12 cellular contexts compared by ENCODE assay signal in the genomic region with DNA sequence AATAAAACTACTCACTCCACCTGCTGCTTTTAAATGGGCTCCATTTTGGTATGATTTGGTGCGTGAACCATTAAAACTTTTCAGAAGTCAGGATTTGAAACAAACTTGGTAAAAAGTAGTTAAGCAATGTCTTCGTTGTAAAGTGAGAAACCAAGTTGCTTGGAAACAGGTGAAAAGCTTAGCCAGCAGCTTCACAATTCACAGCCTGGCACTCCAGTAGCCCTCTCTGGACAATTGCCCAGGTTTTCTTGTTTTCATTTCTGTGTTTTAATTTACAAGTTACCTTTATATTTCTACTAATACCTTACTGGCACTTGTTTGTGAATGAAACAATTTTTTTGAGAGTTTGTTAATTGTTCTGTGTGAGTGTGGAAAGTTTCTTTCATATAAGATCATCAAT. TPM values are rescaled to one million over a fixed set of nuclear protein-coding genes. Genes with fewer than 3 reads are reported as not detected.
DNase-seq lines count a peak whose midpoint lies in the region; ATAC-seq and TF ChIP-seq lines count a peak whose summit lies in the region.
"Had no signal": no experiment of that assay in that cellular context is flagged by ENCODE, and none has a peak within 500 bp of the region (broad histone marks: within the 10 kb centered on the region; RNA-seq: fewer than 3 reads in every experiment).

No MANE protein-coding gene starts in this region.

- no peak for TF ChIP-seq CTCF in CD8-positive, alpha-beta T cell (IDR thresholded peaks at IDR 0.05)
- TF ChIP-seq CTCF in ascending aorta (IDR thresholded peaks at IDR 0.05) (no peak), Peyer's patch (IDR thresholded peaks at IDR 0.05) (no peak)

- H3K9me3 Mint-ChIP-seq in CD8-positive, alpha-beta T cell, result no peaks in the 10 kb centered on the region
- H3K9me3 Mint-ChIP-seq in IgD-negative memory B cell, result no peaks in the 10 kb centered on the region
- H3K9me3 Mint-ChIP-seq in naive thymus-derived CD8-positive, alpha-beta T cell, result no peaks in the 10 kb centered on the region
- H3K9me3 Mint-ChIP-seq: CD4-positive, alpha-beta memory T cell; H9; neural progenitor cell had no signal

- TF ChIP-seq POLR2A in Peyer's patch (IDR thresholded peaks at IDR 0.05), result no peak

- POLR2A ChIA-PET in CD8-positive, alpha-beta T cell (lab: Charles Lee), result interaction anchor here (1.2 to 4.5 kb wide), 3 partner anchors 11 to 20 kb away, joined by 3 to 69 read pairs (median 6); a partner anchor contains a TSS
- POLR2A ChIA-PET in naive thymus-derived CD8-positive, alpha-beta T cell (lab: Charles Lee), result interaction anchor here (0.6 to 13.1 kb wide), 7 partner anchors 11 to 216 kb away, joined by 3 to 252 read pairs (median 7); a partner anchor contains a TSS

- H3K4me1 ChIP-seq in CD8-positive, alpha-beta T cell (ENCODE audit: insufficient read depth, low read length), result peaks cover 90% of the 10 kb centered on the region
- H3K4me1 ChIP-seq in ascending aorta, result peaks cover 19 to 78% of the 10 kb centered on the region in 2 donors
- peaks cover 0 to 23% (median 8%) of the 10 kb centered on the region in 4 donors for H3K4me1 ChIP-seq in Peyer's patch
- H3K4me1 ChIP-seq: neural progenitor cell had no signal

- H3K27me3 Mint-ChIP-seq in CD8-positive, alpha-beta T cell (ENCODE audit: low read depth), result no peaks in the 10 kb centered on the region
- H3K27me3 Mint-ChIP-seq in IgD-negative memory B cell, result no peaks in the 10 kb centered on the region
- H3K27me3 Mint-ChIP-seq in naive thymus-derived CD8-positive, alpha-beta T cell, result no peaks in the 10 kb centered on the region

- no peak overlapping the region for H3K27ac ChIP-seq in CD8-positive, alpha-beta T cell (ENCODE audit: low read depth, low read length)
- H3K27ac ChIP-seq in ascending aorta (peak overlapping the region; percentile 90 to 93), Peyer's patch (peak overlapping the region in 1 of 4 donors; percentile 65)
- H3K27ac ChIP-seq: neural progenitor cell had no signal

- intact Hi-C loops in CD8-positive, alpha-beta T cell (cut with DNase I, micrococcal nuclease), result loop anchor here in 1 of 2 experiments (5.0 kb wide), 1 partner anchor 130 kb away; a partner anchor contains a TSS
- intact Hi-C loops in ascending aorta (cut with DNase I), result loop anchor here (5.0 to 10.0 kb wide), 3 partner anchors 212 to 1038 kb away; no protein-coding TSS in a partner anchor

- CTCF ChIA-PET in CD8-positive, alpha-beta T cell (lab: Charles Lee), result interaction anchor here (1.2 to 8.3 kb wide), 6 partner anchors 12 to 108 kb away, joined by 3 to 74 read pairs (median 11); a partner anchor contains a TSS

- no peaks in the 10 kb centered on the region for H3K9me3 ChIP-seq in CD8-positive, alpha-beta T cell (ENCODE audit: low read length)
- no peaks in the 10 kb centered on the region for H3K9me3 ChIP-seq in ascending aorta
- no peaks in the 10 kb centered on the region for H3K9me3 ChIP-seq in Peyer's patch

- H3K4me3 ChIP-seq in CD8-positive, alpha-beta T cell (ENCODE audit: low read depth, low read length), result no peak overlapping the region
- no peak overlapping the region for H3K4me3 ChIP-seq in ascending aorta
- H3K4me3 ChIP-seq in Peyer's patch, result no peak overlapping the region
- H3K4me3 ChIP-seq: neural progenitor cell had no signal

- H3K4me1 Mint-ChIP-seq in CD8-positive, alpha-beta T cell (ENCODE audit: low read depth), result peaks cover 92% of the 10 kb centered on the region
- H3K4me1 Mint-ChIP-seq in IgD-negative memory B cell, result peaks cover 62 to 79% (median 69%) of the 10 kb centered on the region in 3 donors
- H3K4me1 Mint-ChIP-seq in naive thymus-derived CD8-positive, alpha-beta T cell, result peaks cover 56 to 93% (median 89%) of the 10 kb centered on the region in 4 donors

- no peak for ATAC-seq in CD8-positive, alpha-beta T cell
- no peak for ATAC-seq in naive thymus-derived CD8-positive, alpha-beta T cell
- ATAC-seq in GM21360 (IDR thresholded peaks at IDR 0.05; ENCODE audit: unreplicated experiment) (no peak), HG02678 (IDR thresholded peaks at IDR 0.05; ENCODE audit: unreplicated experiment) (no peak)
- ATAC-seq: left colon had no signal

- H3K36me3 Mint-ChIP-seq in CD8-positive, alpha-beta T cell, result peaks cover 10% of the 10 kb centered on the region
- H3K36me3 Mint-ChIP-seq in IgD-negative memory B cell, result peaks cover 2% of the 10 kb centered on the region
- peaks cover 0 to 9% (median 6%) of the 10 kb centered on the region in 3 donors for H3K36me3 Mint-ChIP-seq in naive thymus-derived CD8-positive, alpha-beta T cell
- H3K36me3 Mint-ChIP-seq: CD4-positive, alpha-beta memory T cell; neural progenitor cell had no signal

- H3K27ac Mint-ChIP-seq in CD8-positive, alpha-beta T cell, result peak overlapping the region; percentile 92
- H3K27ac Mint-ChIP-seq in IgD-negative memory B cell, result peak overlapping the region; percentile 62 to 95 (median 94)
- H3K27ac Mint-ChIP-seq in naive thymus-derived CD8-positive, alpha-beta T cell, result peak overlapping the region; percentile 91 to 99 (median 95)
- H3K27ac Mint-ChIP-seq: neural progenitor cell had no signal

- H3K36me3 ChIP-seq in CD8-positive, alpha-beta T cell (ENCODE audit: insufficient read depth, low read length), result no peaks in the 10 kb centered on the region
- H3K36me3 ChIP-seq in ascending aorta (no peaks in the 10 kb centered on the region), Peyer's patch (no peaks in the 10 kb centered on the region)
- H3K36me3 ChIP-seq: neural progenitor cell had no signal

- no peak overlapping the region for H3K4me3 Mint-ChIP-seq in CD8-positive, alpha-beta T cell
- H3K4me3 Mint-ChIP-seq in IgD-negative memory B cell, result no peak overlapping the region
- H3K4me3 Mint-ChIP-seq in naive thymus-derived CD8-positive, alpha-beta T cell, result peak overlapping the region in 8 of 10 donors; percentile 74 to 85 (median 81)
- H3K4me3 Mint-ChIP-seq: H9, neural progenitor cell had no signal

- H3K27me3 ChIP-seq in CD8-positive, alpha-beta T cell (ENCODE audit: insufficient read depth, low read length), result no peaks in the 10 kb centered on the region
- H3K27me3 ChIP-seq in ascending aorta (no peaks in the 10 kb centered on the region), Peyer's patch (no peaks in the 10 kb centered on the region)
- H3K27me3 ChIP-seq: neural progenitor cell had no signal

- DNase-seq in CD8-positive, alpha-beta T cell, result no peak
- DNase-seq in ascending aorta (ENCODE audit: low spot score in 2 of 2), result no peak
- DNase-seq in naive thymus-derived CD8-positive, alpha-beta T cell, result no peak
- DNase-seq in Peyer's patch, result no peak
- DNase-seq: activated CD4-positive, CD25-positive, alpha-beta regulatory T cell treated with anti-CD3 and anti-CD28 coated beads, Interleukin-2, amount 50 U/mL, for 72 hours; CD4-positive, alpha-beta memory T cell; H9; left colon had no signal

RNA-seq across cellular contexts. Expression of a gene that starts 12.8 kb away (rescaled TPM):
- 10 to 100 TPM; 12.7 to 13.0 TPM for total RNA-seq in CD8-positive, alpha-beta T cell
- 118 TPM for polyA plus RNA-seq in IgD-negative memory B cell
- total RNA-seq in ascending aorta (143 TPM), Peyer's patch (10 to 100 TPM; 14.7 to 40.6 (median 22.7) TPM)
- total RNA-seq in naive thymus-derived CD8-positive, alpha-beta T cell, result 10 to 100 TPM; 56.5 to 57.3 TPM
- polyA plus RNA-seq in naive thymus-derived CD8-positive, alpha-beta T cell, result 100 to 1,000 TPM in 2 of 3 donors, 10 to 100 TPM in 1; 77.7 to 128 (median 103) TPM

Comparison
In these comparisons a context has a peak if more than half of its experiments do, and no peak if none do; other contexts are left out.
1. H3K4me3 Mint-ChIP-seq: peak in naive thymus-derived CD8-positive, alpha-beta T cell (8 of 10); none in CD8-positive, alpha-beta T cell (single experiment) and IgD-negative memory B cell (0 of 4).
2. Peak in every context shown above with its lines, with median percentiles within 50 percentile points of each other: H3K27ac Mint-ChIP-seq.